Comparison of ENCODE assay signal across 3 cellular contexts in the genomic region with DNA sequence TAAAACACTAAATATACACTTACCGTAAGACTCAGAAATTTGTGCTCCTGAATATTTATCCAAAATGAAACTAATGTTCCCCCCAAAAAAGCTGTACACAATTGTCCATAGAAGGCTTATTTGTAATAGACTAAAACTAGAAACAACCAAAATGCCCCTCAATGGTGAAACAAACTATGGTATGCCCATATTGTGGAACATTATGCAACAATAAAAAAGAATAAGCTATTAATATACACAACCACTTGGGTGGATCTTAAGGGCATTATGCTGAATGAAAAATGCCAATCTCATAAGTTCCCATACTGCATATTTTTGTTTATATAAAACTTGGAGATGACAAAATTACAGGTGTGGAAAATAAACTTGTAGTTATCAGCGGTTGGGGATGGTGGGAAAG.
TF ChIP-seq lines count a peak whose summit lies in the region.

No MANE protein-coding gene starts in this region.

TF ChIP-seq in SK-N-SH treated with all-trans-retinoic acid at 6 μM for 48 hours, 23 proteins besides CTCF, POLR2A, EP300 and RAD21:
- TF ChIP-seq ZNF8 (CRISPR knock-in tag; IDR thresholded peaks at IDR 0.05): peak; percentile 96
- TF ChIP-seq ZFP3 (CRISPR knock-in tag; IDR thresholded peaks at IDR 0.05): no peak
- no peak for TF ChIP-seq OSR1 (CRISPR knock-in tag; IDR thresholded peaks at IDR 0.05)

TF ChIP-seq in SK-N-SH, 30 proteins besides CTCF, POLR2A, EP300 and RAD21:
- no peak for TF ChIP-seq YY1 (IDR thresholded peaks at IDR 0.05; ENCODE audit: low read depth)

TF ChIP-seq in H1, 55 proteins besides CTCF, POLR2A, EP300 and RAD21:
- no peak for TF ChIP-seq JUN (IDR thresholded peaks at IDR 0.05; ENCODE audit: low read depth, low read length)
- TF ChIP-seq HDAC2 (IDR thresholded peaks at IDR 0.05; ENCODE audit: borderline replicate concordance in 1 of 2, low read depth in 2 of 2, low read length in 2 of 2): peak in 1 of 2 experiments; percentile 47; a peak in 1 of 4 replicates
- TF ChIP-seq KDM1A (IDR thresholded peaks at IDR 0.05; ENCODE audit: borderline replicate concordance, low read length): peak; percentile 81; the same call in 1 of the 2 replicates
